ENCODE assay signal across 27 cellular contexts in the genomic region with DNA sequence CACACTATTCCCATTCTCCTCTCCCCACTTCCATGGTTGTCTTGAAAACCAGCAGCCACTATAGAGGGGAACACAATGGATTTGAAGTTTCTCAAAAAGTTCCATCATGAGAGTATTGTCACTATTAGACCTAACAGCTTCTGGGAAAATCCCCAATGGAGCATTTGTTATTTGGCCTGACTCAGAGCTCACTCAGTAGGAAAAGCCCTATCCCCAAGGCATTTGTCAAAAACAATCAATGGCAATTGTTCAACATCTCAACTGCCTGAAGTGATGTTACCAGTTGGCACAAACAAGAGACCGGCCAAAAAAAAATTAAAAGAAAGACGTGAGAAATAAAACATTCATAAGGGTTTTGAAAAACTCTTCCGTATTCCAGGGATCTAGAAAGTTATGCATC.
"Had no signal": no experiment of that assay in that cellular context is flagged by ENCODE, and none has a peak within 500 bp of the region (broad histone marks: within the 10 kb centered on the region; RNA-seq: fewer than 3 reads in every experiment).

No MANE protein-coding gene starts in this region.

- H3K27ac ChIP-seq: cardiac muscle cell, KMS-11, SK-N-MC, WERI-Rb-1 had no signal

- ATAC-seq: activated CD8-positive, alpha-beta memory T cell treated with anti-CD3 and anti-CD28 coated beads, Interleukin-2, amount 10 ng/mL, durations not matched to agents 7 days and 5 days; activated naive CD8-positive, alpha-beta T cell treated with anti-CD3 and anti-CD28 coated beads, Interleukin-2, amount 50 U/mL, for 24 hours had no signal

- DNase-seq: activated CD4-positive, alpha-beta memory T cell treated with anti-CD3 and anti-CD28 coated beads, Interleukin-2, amount 10 ng/mL, durations not matched to agents 7 days and 5 days; activated CD4-positive, alpha-beta T cell treated with anti-CD3 and anti-CD28 coated beads for 1 hour; activated CD4-positive, alpha-beta T cell treated with anti-CD3 and anti-CD28 coated beads for 48 hours; activated CD4-positive, CD25-positive, alpha-beta regulatory T cell; activated CD8-positive, alpha-beta memory T cell treated with anti-CD3 and anti-CD28 coated beads for 24 hours; activated CD8-positive, alpha-beta memory T cell treated with anti-CD3 and anti-CD28 coated beads, Interleukin-2, amount 10 ng/mL, durations not matched to agents 7 days and 5 days; activated CD8-positive, alpha-beta memory T cell treated with anti-CD3 and anti-CD28 coated beads, Interleukin-2, amount 50 U/mL, for 48 hours; activated effector memory CD4-positive, alpha-beta T cell treated with Interleukin-2 at 50 U/mL for 16 hours; activated naive CD4-positive, alpha-beta T cell treated with anti-CD3 and anti-CD28 coated beads, Interleukin-2, amount 10 ng/mL, durations not matched to agents 7 days and 5 days; activated naive CD8-positive, alpha-beta T cell treated with anti-CD3 and anti-CD28 coated beads, Interleukin-2, amount 50 U/mL, for 24 hours; activated T-cell treated with anti-CD3 and anti-CD28 coated beads, Interleukin-2, amount 50 U/mL, for 48 hours; anterior cingulate cortex; NCI-H1105; NCI-H1417 treated with DMSO at 0.1 percent for 48 hours; NCI-H1930; NCI-H2081 treated with DMSO at 0.1 percent for 48 hours; NCI-H345; NCI-H524 treated with DMSO at 0.1 percent for 48 hours; Right ventricle myocardium superior; T1000; WERI-Rb-1 had no signal

- H3K36me3 Mint-ChIP-seq: activated CD8-positive, alpha-beta memory T cell treated with anti-CD3 and anti-CD28 coated beads, Interleukin-2, amount 10 ng/mL, durations not matched to agents 7 days and 5 days; activated naive CD4-positive, alpha-beta T cell treated with anti-CD3 and anti-CD28 coated beads, Interleukin-2, amount 10 ng/mL, durations not matched to agents 7 days and 5 days; brain had no signal

- H3K27ac Mint-ChIP-seq: activated CD4-positive, alpha-beta memory T cell treated with anti-CD3 and anti-CD28 coated beads, Interleukin-2, amount 10 ng/mL, durations not matched to agents 7 days and 5 days; activated CD8-positive, alpha-beta memory T cell treated with anti-CD3 and anti-CD28 coated beads, Interleukin-2, amount 10 ng/mL, durations not matched to agents 7 days and 5 days; activated naive CD4-positive, alpha-beta T cell treated with anti-CD3 and anti-CD28 coated beads, Interleukin-2, amount 10 ng/mL, durations not matched to agents 7 days and 5 days; activated naive CD8-positive, alpha-beta T cell; activated naive CD8-positive, alpha-beta T cell treated with anti-CD3 and anti-CD28 coated beads, Interleukin-2, amount 50 U/mL, for 24 hours; brain had no signal

- H3K36me3 ChIP-seq: cardiac muscle cell, WERI-Rb-1 had no signal

- H3K27me3 ChIP-seq: cardiac muscle cell had no signal

- H3K9ac ChIP-seq: KMS-11 had no signal

- H3K9me3 Mint-ChIP-seq: activated CD4-positive, alpha-beta memory T cell treated with anti-CD3 and anti-CD28 coated beads, Interleukin-2, amount 10 ng/mL, durations not matched to agents 7 days and 5 days; activated naive CD4-positive, alpha-beta T cell treated with anti-CD3 and anti-CD28 coated beads, Interleukin-2, amount 10 ng/mL, durations not matched to agents 7 days and 5 days; central memory CD8-positive, alpha-beta T cell had no signal

- H3K4me1 Mint-ChIP-seq: activated CD4-positive, alpha-beta memory T cell treated with anti-CD3 and anti-CD28 coated beads, Interleukin-2, amount 10 ng/mL, durations not matched to agents 7 days and 5 days; activated CD8-positive, alpha-beta memory T cell treated with anti-CD3 and anti-CD28 coated beads, Interleukin-2, amount 10 ng/mL, durations not matched to agents 7 days and 5 days; activated naive CD4-positive, alpha-beta T cell treated with anti-CD3 and anti-CD28 coated beads, Interleukin-2, amount 10 ng/mL, durations not matched to agents 7 days and 5 days; activated naive CD8-positive, alpha-beta T cell treated with anti-CD3 and anti-CD28 coated beads, Interleukin-2, amount 50 U/mL, for 24 hours; brain; central memory CD8-positive, alpha-beta T cell had no signal

- H3K4me2 ChIP-seq: KMS-11 had no signal

- H3K4me3 ChIP-seq: cardiac muscle cell, SK-N-MC had no signal

- H3K4me3 Mint-ChIP-seq: activated CD4-positive, alpha-beta memory T cell treated with anti-CD3 and anti-CD28 coated beads, Interleukin-2, amount 10 ng/mL, durations not matched to agents 7 days and 5 days; activated CD8-positive, alpha-beta memory T cell treated with anti-CD3 and anti-CD28 coated beads, Interleukin-2, amount 10 ng/mL, durations not matched to agents 7 days and 5 days; activated naive CD4-positive, alpha-beta T cell treated with anti-CD3 and anti-CD28 coated beads, Interleukin-2, amount 10 ng/mL, durations not matched to agents 7 days and 5 days; activated naive CD8-positive, alpha-beta T cell; activated naive CD8-positive, alpha-beta T cell treated with anti-CD3 and anti-CD28 coated beads, Interleukin-2, amount 50 U/mL, for 24 hours; brain; central memory CD8-positive, alpha-beta T cell had no signal
